1 cellular context compared by ENCODE assay signal in the genomic region with DNA sequence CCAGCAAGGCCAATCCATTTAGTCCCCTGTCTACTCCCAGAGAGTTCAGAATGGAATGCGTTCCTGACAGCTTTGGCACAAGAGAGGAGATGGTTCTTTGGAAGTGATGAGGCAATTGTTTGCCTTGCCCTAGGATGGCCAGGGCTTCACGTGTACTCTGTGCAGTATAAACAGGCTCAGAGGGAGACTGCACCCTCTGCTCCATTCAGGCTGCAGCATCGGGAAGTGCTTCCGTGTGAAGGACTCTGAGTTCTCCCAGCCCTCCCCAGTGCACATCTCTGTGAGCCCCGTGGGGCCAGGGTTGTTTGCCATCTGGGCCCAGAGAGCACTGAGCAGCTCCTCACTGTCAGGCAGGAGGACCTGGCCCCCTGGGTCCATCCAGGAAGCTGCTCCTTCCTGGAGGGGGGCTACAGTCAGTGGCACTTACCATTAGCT.
TF ChIP-seq lines count a peak whose summit lies in the region.

No MANE protein-coding gene starts in this region.

TF ChIP-seq in HepG2, 621 proteins besides CTCF, POLR2A, EP300 and RAD21 (continued from another document and continues in another):
- TF ChIP-seq, protein P1, sequence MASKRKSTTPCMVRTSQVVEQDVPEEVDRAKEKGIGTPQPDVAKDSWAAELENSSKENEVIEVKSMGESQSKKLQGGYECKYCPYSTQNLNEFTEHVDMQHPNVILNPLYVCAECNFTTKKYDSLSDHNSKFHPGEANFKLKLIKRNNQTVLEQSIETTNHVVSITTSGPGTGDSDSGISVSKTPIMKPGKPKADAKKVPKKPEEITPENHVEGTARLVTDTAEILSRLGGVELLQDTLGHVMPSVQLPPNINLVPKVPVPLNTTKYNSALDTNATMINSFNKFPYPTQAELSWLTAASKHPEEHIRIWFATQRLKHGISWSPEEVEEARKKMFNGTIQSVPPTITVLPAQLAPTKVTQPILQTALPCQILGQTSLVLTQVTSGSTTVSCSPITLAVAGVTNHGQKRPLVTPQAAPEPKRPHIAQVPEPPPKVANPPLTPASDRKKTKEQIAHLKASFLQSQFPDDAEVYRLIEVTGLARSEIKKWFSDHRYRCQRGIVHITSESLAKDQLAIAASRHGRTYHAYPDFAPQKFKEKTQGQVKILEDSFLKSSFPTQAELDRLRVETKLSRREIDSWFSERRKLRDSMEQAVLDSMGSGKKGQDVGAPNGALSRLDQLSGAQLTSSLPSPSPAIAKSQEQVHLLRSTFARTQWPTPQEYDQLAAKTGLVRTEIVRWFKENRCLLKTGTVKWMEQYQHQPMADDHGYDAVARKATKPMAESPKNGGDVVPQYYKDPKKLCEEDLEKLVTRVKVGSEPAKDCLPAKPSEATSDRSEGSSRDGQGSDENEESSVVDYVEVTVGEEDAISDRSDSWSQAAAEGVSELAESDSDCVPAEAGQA (IDR thresholded peaks at IDR 0.05; ENCODE audit: low read depth): no peak
- TF ChIP-seq, protein P1 (CRISPR knock-in tag; IDR thresholded peaks at IDR 0.05; ENCODE audit: borderline replicate concordance): no peak
- TF ChIP-seq MLLT10 (CRISPR knock-in tag; IDR thresholded peaks at IDR 0.05) (no peak), HNF4A (CRISPR knock-in tag; IDR thresholded peaks at IDR 0.05) (peak; percentile 88), MEIS2 (CRISPR knock-in tag; IDR thresholded peaks at IDR 0.05) (peak; percentile 91), ZNF768 (CRISPR knock-in tag; IDR thresholded peaks at IDR 0.05) (no peak), ZNF644 (CRISPR knock-in tag; IDR thresholded peaks at IDR 0.05; ENCODE audit: low read depth) (peak; percentile 96), ARID2 (CRISPR knock-in tag; IDR thresholded peaks at IDR 0.05; ENCODE audit: borderline replicate concordance) (no peak), HNRNPLL (IDR thresholded peaks at IDR 0.05; ENCODE audit: low read depth, low read length, poor library complexity, severe bottlenecking) (no peak), ZNF746 (CRISPR knock-in tag; IDR thresholded peaks at IDR 0.05) (peak; percentile 90), SSRP1 (CRISPR knock-in tag; IDR thresholded peaks at IDR 0.05) (no peak), ZNF850 (CRISPR knock-in tag; conservative IDR thresholded peaks at IDR 0.05) (no peak), HMG20B (CRISPR knock-in tag; conservative IDR thresholded peaks at IDR 0.05) (no peak; the same call in 1 of the 2 replicates), NFRKB (IDR thresholded peaks at IDR 0.05) (no peak), KMT2B (CRISPR knock-in tag; IDR thresholded peaks at IDR 0.05) (no peak), SMYD3 (CRISPR knock-in tag; IDR thresholded peaks at IDR 0.05) (0 out of 2 replicates have a peak, but pooled peaks have one; percentile 53), ZNF282 (IDR thresholded peaks at IDR 0.05; ENCODE audit: partially characterized antibody) (no peak), PHF20 (CRISPR knock-in tag; IDR thresholded peaks at IDR 0.05) (peak; percentile 33; the same call in 1 of the 2 replicates), FOXO1 (CRISPR knock-in tag; IDR thresholded peaks at IDR 0.05) (peak; percentile 97)
- TF ChIP-seq, protein P2, sequence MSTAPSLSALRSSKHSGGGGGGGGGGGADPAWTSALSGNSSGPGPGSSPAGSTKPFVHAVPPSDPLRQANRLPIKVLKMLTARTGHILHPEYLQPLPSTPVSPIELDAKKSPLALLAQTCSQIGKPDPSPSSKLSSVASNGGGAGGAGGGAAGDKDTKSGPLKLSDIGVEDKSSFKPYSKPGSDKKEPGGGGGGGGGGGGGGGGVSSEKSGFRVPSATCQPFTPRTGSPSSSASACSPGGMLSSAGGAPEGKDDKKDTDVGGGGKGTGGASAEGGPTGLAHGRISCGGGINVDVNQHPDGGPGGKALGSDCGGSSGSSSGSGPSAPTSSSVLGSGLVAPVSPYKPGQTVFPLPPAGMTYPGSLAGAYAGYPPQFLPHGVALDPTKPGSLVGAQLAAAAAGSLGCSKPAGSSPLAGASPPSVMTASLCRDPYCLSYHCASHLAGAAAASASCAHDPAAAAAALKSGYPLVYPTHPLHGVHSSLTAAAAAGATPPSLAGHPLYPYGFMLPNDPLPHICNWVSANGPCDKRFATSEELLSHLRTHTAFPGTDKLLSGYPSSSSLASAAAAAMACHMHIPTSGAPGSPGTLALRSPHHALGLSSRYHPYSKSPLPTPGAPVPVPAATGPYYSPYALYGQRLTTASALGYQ (CRISPR knock-in tag; IDR thresholded peaks at IDR 0.05): 0 out of 2 replicates have a peak, but pooled peaks have one; percentile 43
- TF ChIP-seq, protein P3, sequence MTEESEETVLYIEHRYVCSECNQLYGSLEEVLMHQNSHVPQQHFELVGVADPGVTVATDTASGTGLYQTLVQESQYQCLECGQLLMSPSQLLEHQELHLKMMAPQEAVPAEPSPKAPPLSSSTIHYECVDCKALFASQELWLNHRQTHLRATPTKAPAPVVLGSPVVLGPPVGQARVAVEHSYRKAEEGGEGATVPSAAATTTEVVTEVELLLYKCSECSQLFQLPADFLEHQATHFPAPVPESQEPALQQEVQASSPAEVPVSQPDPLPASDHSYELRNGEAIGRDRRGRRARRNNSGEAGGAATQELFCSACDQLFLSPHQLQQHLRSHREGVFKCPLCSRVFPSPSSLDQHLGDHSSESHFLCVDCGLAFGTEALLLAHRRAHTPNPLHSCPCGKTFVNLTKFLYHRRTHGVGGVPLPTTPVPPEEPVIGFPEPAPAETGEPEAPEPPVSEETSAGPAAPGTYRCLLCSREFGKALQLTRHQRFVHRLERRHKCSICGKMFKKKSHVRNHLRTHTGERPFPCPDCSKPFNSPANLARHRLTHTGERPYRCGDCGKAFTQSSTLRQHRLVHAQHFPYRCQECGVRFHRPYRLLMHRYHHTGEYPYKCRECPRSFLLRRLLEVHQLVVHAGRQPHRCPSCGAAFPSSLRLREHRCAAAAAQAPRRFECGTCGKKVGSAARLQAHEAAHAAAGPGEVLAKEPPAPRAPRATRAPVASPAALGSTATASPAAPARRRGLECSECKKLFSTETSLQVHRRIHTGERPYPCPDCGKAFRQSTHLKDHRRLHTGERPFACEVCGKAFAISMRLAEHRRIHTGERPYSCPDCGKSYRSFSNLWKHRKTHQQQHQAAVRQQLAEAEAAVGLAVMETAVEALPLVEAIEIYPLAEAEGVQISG (CRISPR knock-in tag; IDR thresholded peaks at IDR 0.05): peak; percentile 83
- TF ChIP-seq, protein P4, sequence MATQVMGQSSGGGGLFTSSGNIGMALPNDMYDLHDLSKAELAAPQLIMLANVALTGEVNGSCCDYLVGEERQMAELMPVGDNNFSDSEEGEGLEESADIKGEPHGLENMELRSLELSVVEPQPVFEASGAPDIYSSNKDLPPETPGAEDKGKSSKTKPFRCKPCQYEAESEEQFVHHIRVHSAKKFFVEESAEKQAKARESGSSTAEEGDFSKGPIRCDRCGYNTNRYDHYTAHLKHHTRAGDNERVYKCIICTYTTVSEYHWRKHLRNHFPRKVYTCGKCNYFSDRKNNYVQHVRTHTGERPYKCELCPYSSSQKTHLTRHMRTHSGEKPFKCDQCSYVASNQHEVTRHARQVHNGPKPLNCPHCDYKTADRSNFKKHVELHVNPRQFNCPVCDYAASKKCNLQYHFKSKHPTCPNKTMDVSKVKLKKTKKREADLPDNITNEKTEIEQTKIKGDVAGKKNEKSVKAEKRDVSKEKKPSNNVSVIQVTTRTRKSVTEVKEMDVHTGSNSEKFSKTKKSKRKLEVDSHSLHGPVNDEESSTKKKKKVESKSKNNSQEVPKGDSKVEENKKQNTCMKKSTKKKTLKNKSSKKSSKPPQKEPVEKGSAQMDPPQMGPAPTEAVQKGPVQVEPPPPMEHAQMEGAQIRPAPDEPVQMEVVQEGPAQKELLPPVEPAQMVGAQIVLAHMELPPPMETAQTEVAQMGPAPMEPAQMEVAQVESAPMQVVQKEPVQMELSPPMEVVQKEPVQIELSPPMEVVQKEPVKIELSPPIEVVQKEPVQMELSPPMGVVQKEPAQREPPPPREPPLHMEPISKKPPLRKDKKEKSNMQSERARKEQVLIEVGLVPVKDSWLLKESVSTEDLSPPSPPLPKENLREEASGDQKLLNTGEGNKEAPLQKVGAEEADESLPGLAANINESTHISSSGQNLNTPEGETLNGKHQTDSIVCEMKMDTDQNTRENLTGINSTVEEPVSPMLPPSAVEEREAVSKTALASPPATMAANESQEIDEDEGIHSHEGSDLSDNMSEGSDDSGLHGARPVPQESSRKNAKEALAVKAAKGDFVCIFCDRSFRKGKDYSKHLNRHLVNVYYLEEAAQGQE (IDR thresholded peaks at IDR 0.05; ENCODE audit: borderline replicate concordance in 1 of 2, low read depth in 1 of 2, low read length in 2 of 2): no peak
- TF ChIP-seq, protein P5, sequence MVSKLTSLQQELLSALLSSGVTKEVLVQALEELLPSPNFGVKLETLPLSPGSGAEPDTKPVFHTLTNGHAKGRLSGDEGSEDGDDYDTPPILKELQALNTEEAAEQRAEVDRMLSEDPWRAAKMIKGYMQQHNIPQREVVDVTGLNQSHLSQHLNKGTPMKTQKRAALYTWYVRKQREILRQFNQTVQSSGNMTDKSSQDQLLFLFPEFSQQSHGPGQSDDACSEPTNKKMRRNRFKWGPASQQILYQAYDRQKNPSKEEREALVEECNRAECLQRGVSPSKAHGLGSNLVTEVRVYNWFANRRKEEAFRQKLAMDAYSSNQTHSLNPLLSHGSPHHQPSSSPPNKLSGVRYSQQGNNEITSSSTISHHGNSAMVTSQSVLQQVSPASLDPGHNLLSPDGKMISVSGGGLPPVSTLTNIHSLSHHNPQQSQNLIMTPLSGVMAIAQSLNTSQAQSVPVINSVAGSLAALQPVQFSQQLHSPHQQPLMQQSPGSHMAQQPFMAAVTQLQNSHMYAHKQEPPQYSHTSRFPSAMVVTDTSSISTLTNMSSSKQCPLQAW (CRISPR knock-in tag; IDR thresholded peaks at IDR 0.05): peak; percentile 83
- TF ChIP-seq, protein P6, sequence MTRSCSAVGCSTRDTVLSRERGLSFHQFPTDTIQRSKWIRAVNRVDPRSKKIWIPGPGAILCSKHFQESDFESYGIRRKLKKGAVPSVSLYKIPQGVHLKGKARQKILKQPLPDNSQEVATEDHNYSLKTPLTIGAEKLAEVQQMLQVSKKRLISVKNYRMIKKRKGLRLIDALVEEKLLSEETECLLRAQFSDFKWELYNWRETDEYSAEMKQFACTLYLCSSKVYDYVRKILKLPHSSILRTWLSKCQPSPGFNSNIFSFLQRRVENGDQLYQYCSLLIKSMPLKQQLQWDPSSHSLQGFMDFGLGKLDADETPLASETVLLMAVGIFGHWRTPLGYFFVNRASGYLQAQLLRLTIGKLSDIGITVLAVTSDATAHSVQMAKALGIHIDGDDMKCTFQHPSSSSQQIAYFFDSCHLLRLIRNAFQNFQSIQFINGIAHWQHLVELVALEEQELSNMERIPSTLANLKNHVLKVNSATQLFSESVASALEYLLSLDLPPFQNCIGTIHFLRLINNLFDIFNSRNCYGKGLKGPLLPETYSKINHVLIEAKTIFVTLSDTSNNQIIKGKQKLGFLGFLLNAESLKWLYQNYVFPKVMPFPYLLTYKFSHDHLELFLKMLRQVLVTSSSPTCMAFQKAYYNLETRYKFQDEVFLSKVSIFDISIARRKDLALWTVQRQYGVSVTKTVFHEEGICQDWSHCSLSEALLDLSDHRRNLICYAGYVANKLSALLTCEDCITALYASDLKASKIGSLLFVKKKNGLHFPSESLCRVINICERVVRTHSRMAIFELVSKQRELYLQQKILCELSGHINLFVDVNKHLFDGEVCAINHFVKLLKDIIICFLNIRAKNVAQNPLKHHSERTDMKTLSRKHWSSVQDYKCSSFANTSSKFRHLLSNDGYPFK (CRISPR knock-in tag; IDR thresholded peaks at IDR 0.05; ENCODE audit: borderline replicate concordance): no peak
- TF ChIP-seq, protein P7, sequence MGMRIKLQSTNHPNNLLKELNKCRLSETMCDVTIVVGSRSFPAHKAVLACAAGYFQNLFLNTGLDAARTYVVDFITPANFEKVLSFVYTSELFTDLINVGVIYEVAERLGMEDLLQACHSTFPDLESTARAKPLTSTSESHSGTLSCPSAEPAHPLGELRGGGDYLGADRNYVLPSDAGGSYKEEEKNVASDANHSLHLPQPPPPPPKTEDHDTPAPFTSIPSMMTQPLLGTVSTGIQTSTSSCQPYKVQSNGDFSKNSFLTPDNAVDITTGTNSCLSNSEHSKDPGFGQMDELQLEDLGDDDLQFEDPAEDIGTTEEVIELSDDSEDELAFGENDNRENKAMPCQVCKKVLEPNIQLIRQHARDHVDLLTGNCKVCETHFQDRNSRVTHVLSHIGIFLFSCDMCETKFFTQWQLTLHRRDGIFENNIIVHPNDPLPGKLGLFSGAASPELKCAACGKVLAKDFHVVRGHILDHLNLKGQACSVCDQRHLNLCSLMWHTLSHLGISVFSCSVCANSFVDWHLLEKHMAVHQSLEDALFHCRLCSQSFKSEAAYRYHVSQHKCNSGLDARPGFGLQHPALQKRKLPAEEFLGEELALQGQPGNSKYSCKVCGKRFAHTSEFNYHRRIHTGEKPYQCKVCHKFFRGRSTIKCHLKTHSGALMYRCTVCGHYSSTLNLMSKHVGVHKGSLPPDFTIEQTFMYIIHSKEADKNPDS (CRISPR knock-in tag; IDR thresholded peaks at IDR 0.05): 0 out of 2 replicates have a peak, but pooled peaks have one; percentile 67
- TF ChIP-seq, protein P8, sequence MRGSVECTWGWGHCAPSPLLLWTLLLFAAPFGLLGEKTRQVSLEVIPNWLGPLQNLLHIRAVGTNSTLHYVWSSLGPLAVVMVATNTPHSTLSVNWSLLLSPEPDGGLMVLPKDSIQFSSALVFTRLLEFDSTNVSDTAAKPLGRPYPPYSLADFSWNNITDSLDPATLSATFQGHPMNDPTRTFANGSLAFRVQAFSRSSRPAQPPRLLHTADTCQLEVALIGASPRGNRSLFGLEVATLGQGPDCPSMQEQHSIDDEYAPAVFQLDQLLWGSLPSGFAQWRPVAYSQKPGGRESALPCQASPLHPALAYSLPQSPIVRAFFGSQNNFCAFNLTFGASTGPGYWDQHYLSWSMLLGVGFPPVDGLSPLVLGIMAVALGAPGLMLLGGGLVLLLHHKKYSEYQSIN (CRISPR knock-in tag; IDR thresholded peaks at IDR 0.05; ENCODE audit: borderline replicate concordance): no peak
